In the genomic region with DNA sequence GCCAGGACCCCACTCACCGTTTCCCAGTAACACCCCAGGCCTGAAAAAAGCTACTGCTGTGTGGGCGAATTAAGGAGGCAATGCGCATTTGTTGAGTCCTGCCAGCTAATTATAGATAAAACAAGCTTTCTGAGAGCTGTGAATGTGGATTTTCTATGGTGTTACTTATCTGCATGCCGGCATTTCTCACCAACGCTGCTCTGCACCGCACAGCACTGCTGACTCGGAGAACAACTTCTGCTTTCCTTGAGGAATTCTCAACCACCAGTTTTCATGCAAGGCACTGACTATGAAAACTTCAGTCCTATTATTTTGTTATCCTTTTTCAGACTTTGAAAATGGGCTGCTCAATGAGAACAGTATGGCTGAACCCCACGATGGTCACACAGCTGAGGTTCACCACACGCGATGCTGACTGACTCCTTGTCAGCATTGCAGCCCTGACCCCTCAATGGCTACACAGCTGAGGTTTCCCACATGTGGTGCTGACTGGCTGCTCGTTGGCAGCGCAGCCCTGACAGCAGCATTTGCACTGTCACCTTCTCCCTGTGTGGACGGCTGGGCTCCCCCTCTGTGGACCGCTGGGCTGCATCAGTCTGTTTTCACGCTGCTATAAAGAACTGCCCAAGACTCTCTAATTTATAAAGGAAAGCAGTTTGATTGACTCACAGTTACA, we compare ENCODE assay signal across 27 cellular contexts.
DNase-seq lines count a peak whose midpoint lies in the region; ATAC-seq and TF ChIP-seq lines count a peak whose summit lies in the region.
"Had no signal": no experiment of that assay in that cellular context is flagged by ENCODE, and none has a peak within 500 bp of the region (broad histone marks: within the 10 kb centered on the region; RNA-seq: fewer than 3 reads in every experiment).

No MANE protein-coding gene starts in this region.

- H3K79me2 ChIP-seq in GM23338 (replicated peaks; ENCODE audit: insufficient read depth) (no peaks in the 10 kb centered on the region; the same call in 1 of the 2 replicates), neural progenitor cell (ENCODE audit: low read depth) (peaks cover 32% of the 10 kb centered on the region)

- no peak overlapping the region for H3K4me3 ChIP-seq in GM23338
- no peak overlapping the region for H3K4me3 ChIP-seq in endodermal cell (ENCODE audit: low read length)
- H3K4me3 ChIP-seq in neural progenitor cell = no peak overlapping the region
- no peak overlapping the region for H3K4me3 ChIP-seq in effector memory CD4-positive, alpha-beta T cell (ENCODE audit: insufficient read depth, low read depth, low read length, poor library complexity, severe bottlenecking)
- H3K4me3 ChIP-seq: A549, body of pancreas, stomach, thyroid gland had no signal

- H3K27me3 Mint-ChIP-seq in GM23338 (ENCODE audit: insufficient read depth, low read depth, poor library complexity) = peaks cover 14% of the 10 kb centered on the region
- peaks cover 42% of the 10 kb centered on the region for H3K27me3 Mint-ChIP-seq in endodermal cell (ENCODE audit: insufficient read depth)
- H3K27me3 Mint-ChIP-seq in neural progenitor cell (ENCODE audit: insufficient read depth, low read depth) = peaks cover 3% of the 10 kb centered on the region

- peaks cover 11% of the 10 kb centered on the region for H3K4me1 Mint-ChIP-seq in GM23338
- peaks cover 22% of the 10 kb centered on the region for H3K4me1 Mint-ChIP-seq in endodermal cell
- peaks cover 34% of the 10 kb centered on the region for H3K4me1 Mint-ChIP-seq in neural progenitor cell
- H3K4me1 Mint-ChIP-seq: IgD-negative memory B cell, naive B cell had no signal

- no peak overlapping the region for H3K9ac ChIP-seq in endodermal cell (ENCODE audit: extremely low read depth, low read length, poor library complexity, severe bottlenecking)
- no peak overlapping the region for H3K9ac ChIP-seq in neural progenitor cell

- no peaks in the 10 kb centered on the region for H3K36me3 Mint-ChIP-seq in GM23338 (ENCODE audit: low read depth)
- H3K36me3 Mint-ChIP-seq in endodermal cell (ENCODE audit: low read depth) = no peaks in the 10 kb centered on the region
- peaks cover 13% of the 10 kb centered on the region for H3K36me3 Mint-ChIP-seq in neural progenitor cell
- H3K36me3 Mint-ChIP-seq: IgD-negative memory B cell, naive B cell had no signal

- DNase-seq in GM23338 (ENCODE audit: low spot score) (no peak), endodermal cell (no peak), inferior parietal cortex (ENCODE audit: extremely low spot score) (peak; percentile 23), neural progenitor cell (ENCODE audit: low spot score) (no peak), NCI-H2107 treated with DMSO at 0.1 percent for 48 hours (lab: John Stamatoyannopoulos, UW; ENCODE audit: unreplicated experiment) (no peak), NCI-H128 (lab: John Stamatoyannopoulos, UW; ENCODE audit: unreplicated experiment) (no peak)
- DNase-seq in effector memory CD4-positive, alpha-beta T cell = no peak
- DNase-seq: activated CD4-positive, alpha-beta memory T cell treated with anti-CD3 and anti-CD28 coated beads, Interleukin-2, amount 10 ng/mL, durations not matched to agents 7 days and 5 days; activated CD4-positive, CD25-positive, alpha-beta regulatory T cell treated with anti-CD3 and anti-CD28 coated beads, Interleukin-2, amount 50 U/mL, for 72 hours; activated CD8-positive, alpha-beta memory T cell treated with anti-CD3 and anti-CD28 coated beads, Interleukin-2, amount 50 U/mL, for 4 hours; activated naive CD4-positive, alpha-beta T cell treated with anti-CD3 and anti-CD28 coated beads for 36 hours; body of pancreas; CD4-positive, alpha-beta T cell; cerebellar nuclear complex; naive B cell; NCI-H1048; NCI-H2171; retina; RPMI8226; stomach had no signal

- H3K27ac Mint-ChIP-seq in GM23338 (no peak overlapping the region), endodermal cell (peak overlapping the region; percentile 50), neural progenitor cell (peak overlapping the region; percentile 76)
- H3K27ac Mint-ChIP-seq: activated CD4-positive, alpha-beta memory T cell treated with anti-CD3 and anti-CD28 coated beads, Interleukin-2, amount 10 ng/mL, durations not matched to agents 7 days and 5 days; activated naive CD4-positive, alpha-beta T cell treated with anti-CD3 and anti-CD28 coated beads for 36 hours; CD4-positive, alpha-beta T cell; IgD-negative memory B cell; T-helper 1 cell treated with Interleukin-12 subunit alpha and Interleukin-12 subunit beta and Interleukin-4 antibody, amounts not matched to agents 30 μg/mL and 1 μg/mL, for 36 hours had no signal

- H4K20me1 ChIP-seq in GM23338 (replicated peaks; ENCODE audit: insufficient read depth) = peaks cover 18% of the 10 kb centered on the region
- H4K20me1 ChIP-seq in neural progenitor cell (ENCODE audit: low read depth) = peaks cover 67% of the 10 kb centered on the region

- no peaks in the 10 kb centered on the region for H3K9me3 ChIP-seq in endodermal cell (ENCODE audit: control insufficient read depth, low read length)
- no peaks in the 10 kb centered on the region for H3K9me3 ChIP-seq in neural progenitor cell (ENCODE audit: low read depth)
- no peaks in the 10 kb centered on the region for H3K9me3 ChIP-seq in effector memory CD4-positive, alpha-beta T cell (ENCODE audit: control insufficient read depth, low read length)
- H3K9me3 ChIP-seq: A549, body of pancreas, stomach, thyroid gland had no signal

- H3K27ac ChIP-seq in GM23338 (ENCODE audit: low read depth) = no peak overlapping the region
- no peak overlapping the region for H3K27ac ChIP-seq in endodermal cell (ENCODE audit: low read depth, low read length)
- no peak overlapping the region for H3K27ac ChIP-seq in neural progenitor cell
- no peak overlapping the region for H3K27ac ChIP-seq in effector memory CD4-positive, alpha-beta T cell (ENCODE audit: insufficient read depth, low read length, poor library complexity, severe bottlenecking)
- H3K27ac ChIP-seq: A549, body of pancreas, thyroid gland had no signal

- H3K27me3 ChIP-seq in GM23338 (ENCODE audit: insufficient read depth) = peaks cover 13% of the 10 kb centered on the region
- peaks cover 23% of the 10 kb centered on the region for H3K27me3 ChIP-seq in endodermal cell (ENCODE audit: control insufficient read depth, insufficient read depth, low read length, poor library complexity, severe bottlenecking)
- no peaks in the 10 kb centered on the region for H3K27me3 ChIP-seq in neural progenitor cell
- H3K27me3 ChIP-seq in effector memory CD4-positive, alpha-beta T cell (replicated peaks; ENCODE audit: control insufficient read depth, insufficient read depth, low read length, poor library complexity, severe bottlenecking) = no peaks in the 10 kb centered on the region
- H3K27me3 ChIP-seq: body of pancreas, stomach, thyroid gland had no signal

- H3K36me3 ChIP-seq in GM23338 (ENCODE audit: insufficient read depth) = no peaks in the 10 kb centered on the region
- H3K36me3 ChIP-seq in endodermal cell (ENCODE audit: control insufficient read depth, insufficient read depth, low read length) = no peaks in the 10 kb centered on the region
- no peaks in the 10 kb centered on the region for H3K36me3 ChIP-seq in neural progenitor cell
- no peaks in the 10 kb centered on the region for H3K36me3 ChIP-seq in effector memory CD4-positive, alpha-beta T cell (ENCODE audit: control insufficient read depth, insufficient read depth, low read length)
- H3K36me3 ChIP-seq: stomach, thyroid gland had no signal

- H3F3A ChIP-seq in GM23338 (replicated peaks; ENCODE audit: low read depth) (no peaks in the 10 kb centered on the region), neural progenitor cell (ENCODE audit: low read depth) (no peaks in the 10 kb centered on the region)

- H3K4me1 ChIP-seq in GM23338 (ENCODE audit: insufficient read depth) = no peaks in the 10 kb centered on the region
- no peaks in the 10 kb centered on the region for H3K4me1 ChIP-seq in endodermal cell (ENCODE audit: control insufficient read depth, insufficient read depth, low read length)
- H3K4me1 ChIP-seq in neural progenitor cell = peaks cover 11% of the 10 kb centered on the region
- H3K4me1 ChIP-seq in effector memory CD4-positive, alpha-beta T cell (ENCODE audit: control insufficient read depth, insufficient read depth, low read length, poor library complexity, severe bottlenecking) = peaks cover 10% of the 10 kb centered on the region
- H3K4me1 ChIP-seq: A549, body of pancreas had no signal

- no peaks in the 10 kb centered on the region for H3K9me2 ChIP-seq in GM23338 (ENCODE audit: insufficient read depth)

- no peaks in the 10 kb centered on the region for H3K9me3 Mint-ChIP-seq in GM23338
- no peaks in the 10 kb centered on the region for H3K9me3 Mint-ChIP-seq in endodermal cell
- H3K9me3 Mint-ChIP-seq in neural progenitor cell = no peaks in the 10 kb centered on the region
- H3K9me3 Mint-ChIP-seq: activated CD4-positive, alpha-beta memory T cell treated with anti-CD3 and anti-CD28 coated beads, Interleukin-2, amount 10 ng/mL, durations not matched to agents 7 days and 5 days; activated naive CD4-positive, alpha-beta T cell treated with anti-CD3 and anti-CD28 coated beads for 36 hours; CD4-positive, alpha-beta T cell; IgD-negative memory B cell; T-helper 1 cell treated with Interleukin-12 subunit alpha and Interleukin-12 subunit beta and Interleukin-4 antibody, amounts not matched to agents 30 μg/mL and 1 μg/mL, for 36 hours had no signal

- no peak overlapping the region for H2AFZ ChIP-seq in GM23338
- no peak overlapping the region for H2AFZ ChIP-seq in neural progenitor cell (replicated peaks)

- H3K4me3 Mint-ChIP-seq in GM23338 = no peak overlapping the region
- H3K4me3 Mint-ChIP-seq in endodermal cell = no peak overlapping the region
- H3K4me3 Mint-ChIP-seq in neural progenitor cell = no peak overlapping the region
- H3K4me3 Mint-ChIP-seq: activated CD4-positive, alpha-beta memory T cell treated with anti-CD3 and anti-CD28 coated beads, Interleukin-2, amount 10 ng/mL, durations not matched to agents 7 days and 5 days; activated naive CD4-positive, alpha-beta T cell treated with anti-CD3 and anti-CD28 coated beads for 36 hours; CD4-positive, alpha-beta T cell; IgD-negative memory B cell; naive B cell; T-helper 1 cell treated with Interleukin-12 subunit alpha and Interleukin-12 subunit beta and Interleukin-4 antibody, amounts not matched to agents 30 μg/mL and 1 μg/mL, for 36 hours had no signal

- H3K4me2 ChIP-seq in GM23338 (no peak overlapping the region), neural progenitor cell (no peak overlapping the region)
- H3K4me2 ChIP-seq: A549 had no signal

- no peak for TF ChIP-seq CTCF in GM23338 (conservative IDR thresholded peaks at IDR 0.05; ENCODE audit: low read depth in 2 of 2)
- TF ChIP-seq CTCF in endodermal cell (conservative IDR thresholded peaks at IDR 0.05) = no peak
- no peak for TF ChIP-seq CTCF in neural progenitor cell (IDR thresholded peaks at IDR 0.05)

- ATAC-seq in GM23338 = peak; percentile 57
- no peak for ATAC-seq in HG03135 (IDR thresholded peaks at IDR 0.05; ENCODE audit: unreplicated experiment)
- ATAC-seq: A549, body of pancreas, HCT116, SK-N-SH treated with all-trans-retinoic acid at 6 μM for 48 hours had no signal

- WGBS in endodermal cell (ENCODE audit: insufficient coverage in 1 of 2, insufficient read length in 1 of 2), 2 experiments = 71 to 75% methylated on average over 13 to 15 of the region's 15 CpGs

TF ChIP-seq in GM23338, 12 proteins besides CTCF, POLR2A, EP300 and RAD21 (continues in another document):
- TF ChIP-seq ZNF331 (CRISPR knock-in tag; IDR thresholded peaks at IDR 0.05; ENCODE audit: low read depth) (no peak), ZNF114 (CRISPR knock-in tag; IDR thresholded peaks at IDR 0.05) (no peak)
